8 cellular contexts compared by ENCODE assay signal in genomic region chr2:237669628-237670351, GRCh38. TPM values are rescaled to one million over a fixed set of nuclear protein-coding genes. Genes with fewer than 3 reads are reported as not detected.
A peak's percentile ranks its signal among the peaks of the same experiment; 100 is the strongest.
DNase-seq lines count a peak whose midpoint lies in the region; ATAC-seq and TF ChIP-seq lines count a peak whose summit lies in the region.

No MANE protein-coding gene starts in this region.

- peak overlapping the region; percentile 61 for H3K4me3 Mint-ChIP-seq in chondrocyte (ENCODE audit: unreplicated experiment)

- H3K36me3 ChIP-seq in muscle layer of colon (ENCODE audit: insufficient read depth, low read length) = no peaks in the 10 kb centered on the region

- ATAC-seq in GM21529 (IDR thresholded peaks at IDR 0.05; ENCODE audit: unreplicated experiment) (peak; percentile 46), HG03469 (IDR thresholded peaks at IDR 0.05; ENCODE audit: unreplicated experiment) (no peak)

- H3K27ac Mint-ChIP-seq in chondrocyte (ENCODE audit: unreplicated experiment) = peak overlapping the region; percentile 96

- H3K9me3 Mint-ChIP-seq in chondrocyte (ENCODE audit: low read depth) = no peaks in the 10 kb centered on the region

- H3K4me1 Mint-ChIP-seq in chondrocyte (ENCODE audit: low read depth) = peaks cover 51% of the 10 kb centered on the region

- peak overlapping the region; percentile 7 for H3K27ac ChIP-seq in muscle layer of colon (ENCODE audit: low read depth, low read length)

- H3K9me3 ChIP-seq in muscle layer of colon (ENCODE audit: low read length) = no peaks in the 10 kb centered on the region

- H3K27me3 Mint-ChIP-seq in chondrocyte (ENCODE audit: low read depth) = no peaks in the 10 kb centered on the region

- peaks cover 7% of the 10 kb centered on the region for H3K36me3 Mint-ChIP-seq in chondrocyte (ENCODE audit: low read depth)

- no peak overlapping the region for H3K9ac ChIP-seq in muscle layer of colon (ENCODE audit: low read length)

- H3K27me3 ChIP-seq in muscle layer of colon (ENCODE audit: control insufficient read depth in 1 of 2, insufficient read depth in 2 of 2, low read length in 2 of 2) = no peaks in the 10 kb centered on the region

- peaks cover 31% of the 10 kb centered on the region for H3K4me1 ChIP-seq in muscle layer of colon (ENCODE audit: insufficient read depth, low read length)

- TF ChIP-seq CTCF in chondrocyte (IDR thresholded peaks at IDR 0.05) = no peak

- DNase-seq in AG20443 (ENCODE audit: low spot score) = peak; percentile 92
- peak; percentile 80 for DNase-seq in NCI-H2029 (lab: John Stamatoyannopoulos, UW)
- no peak for DNase-seq in chondrocyte (ENCODE audit: low spot score)
- DNase-seq in D341Med (ENCODE audit: low spot score) = no peak
- no peak for DNase-seq in SKM-1 treated with dmso at 0.1 percent for 144 hours (lab: John Stamatoyannopoulos, UW; ENCODE audit: unreplicated experiment)

- H3K4me3 ChIP-seq in muscle layer of colon (ENCODE audit: low read depth in 1 of 2, low read length in 2 of 2) = no peak overlapping the region

RNA-seq across cellular contexts. Expression of gene LRRFIP1, which starts 42.4 kb away (rescaled TPM):
- total RNA-seq in chondrocyte = 84.7 to 97.5 TPM (median 91.5 TPM) in 3 replicates

Comparison
In these comparisons a context has a peak if more than half of its experiments do, and no peak if none do; other contexts are left out.
1. DNase-seq: peak in AG20443 (single experiment) and NCI-H2029 (single experiment); none in chondrocyte (single experiment), D341Med (single experiment) and SKM-1 treated with dmso at 0.1 percent for 144 hours (single experiment).